In the genomic region with DNA sequence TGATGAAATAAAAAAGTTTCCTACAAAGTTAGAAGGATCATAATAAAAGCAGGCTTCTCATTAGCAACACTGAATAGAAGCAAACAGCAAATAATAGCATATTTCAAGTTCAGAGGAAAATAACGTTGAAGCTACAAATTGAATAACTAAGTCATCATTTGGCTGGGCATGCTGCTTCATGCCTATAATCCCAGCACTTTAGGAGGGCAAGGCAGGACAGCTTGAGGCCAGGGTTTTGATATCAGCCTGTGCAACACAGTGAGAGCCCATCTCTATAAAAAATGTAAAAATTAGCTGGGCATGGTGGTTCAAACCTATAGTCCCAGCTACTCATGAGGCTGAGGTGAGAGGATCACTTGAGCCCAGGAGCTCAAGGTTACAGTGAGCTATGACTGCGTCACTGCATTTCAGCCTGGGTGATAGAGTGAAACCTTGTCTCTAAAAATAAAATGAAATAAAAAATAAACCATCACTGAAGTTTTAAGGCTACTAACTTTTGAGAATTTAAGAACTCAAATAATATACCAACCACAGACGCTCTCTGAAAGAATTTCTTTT, we compare ENCODE assay signal across 21 cellular contexts.
"Had no signal": no experiment of that assay in that cellular context is flagged by ENCODE, and none has a peak within 500 bp of the region (broad histone marks: within the 10 kb centered on the region; RNA-seq: fewer than 3 reads in every experiment).

No MANE protein-coding gene starts in this region.

- H3K9me3 ChIP-seq: gastroesophageal sphincter, left lung, prostate gland, upper lobe of left lung had no signal

- ATAC-seq: activated CD8-positive, alpha-beta memory T cell treated with anti-CD3 and anti-CD28 coated beads, Interleukin-2, amount 10 ng/mL, durations not matched to agents 7 days and 5 days; gastroesophageal sphincter; left lung had no signal

- H3K4me3 Mint-ChIP-seq: activated CD8-positive, alpha-beta memory T cell treated with anti-CD3 and anti-CD28 coated beads, Interleukin-2, amount 10 ng/mL, durations not matched to agents 7 days and 5 days; activated naive CD4-positive, alpha-beta T cell treated with anti-CD3 and anti-CD28 coated beads, Interleukin-2, amount 50 U/mL, for 24 hours; activated T-cell treated with anti-CD3 and anti-CD28 coated beads, Interleukin-2, amount 50 U/mL, for 24 hours; mesothelial cell of epicardium; stimulated activated naive CD8-positive, alpha-beta T cell treated with anti-CD3 and anti-CD28 coated beads, Interleukin-15, Interleukin-2, amounts not matched to agents 100 ng/mL and 50 ng/mL, for 24 hours; T-helper 2 cell treated with Interferon-gamma antibody and Interleukin-4, amounts not matched to agents 5 μg/mL and 100 μg/mL, for 36 hours had no signal

- H3K4me3 ChIP-seq: dorsolateral prefrontal cortex, gastroesophageal sphincter, left lung, prostate gland, upper lobe of left lung had no signal

- H3K27me3 Mint-ChIP-seq: activated CD8-positive, alpha-beta memory T cell treated with anti-CD3 and anti-CD28 coated beads, Interleukin-2, amount 10 ng/mL, durations not matched to agents 7 days and 5 days; activated naive CD4-positive, alpha-beta T cell treated with anti-CD3 and anti-CD28 coated beads, Interleukin-2, amount 50 U/mL, for 24 hours; activated T-cell treated with anti-CD3 and anti-CD28 coated beads, Interleukin-2, amount 50 U/mL, for 24 hours; stimulated activated naive CD8-positive, alpha-beta T cell treated with anti-CD3 and anti-CD28 coated beads, Interleukin-15, Interleukin-2, amounts not matched to agents 100 ng/mL and 50 ng/mL, for 24 hours had no signal

- H3K4me1 ChIP-seq: left lung, prostate gland had no signal

- H3K9me3 Mint-ChIP-seq: activated naive CD4-positive, alpha-beta T cell treated with anti-CD3 and anti-CD28 coated beads, Interleukin-2, amount 50 U/mL, for 24 hours; activated T-cell treated with anti-CD3 and anti-CD28 coated beads, Interleukin-2, amount 50 U/mL, for 24 hours; stimulated activated naive CD8-positive, alpha-beta T cell treated with anti-CD3 and anti-CD28 coated beads, Interleukin-15, Interleukin-2, amounts not matched to agents 100 ng/mL and 50 ng/mL, for 24 hours; T-helper 2 cell treated with Interferon-gamma antibody and Interleukin-4, amounts not matched to agents 5 μg/mL and 100 μg/mL, for 36 hours had no signal

- FAIRE-seq: endometrium had no signal

- DNase-seq: activated CD4-positive, alpha-beta T cell treated with anti-CD3 and anti-CD28 coated beads for 1 hour; activated CD4-positive, alpha-beta T cell treated with anti-CD3 and anti-CD28 coated beads, Interleukin-2, amount 50 U/mL, for 48 hours; activated CD8-positive, alpha-beta memory T cell treated with anti-CD3 and anti-CD28 coated beads, Interleukin-2, amount 10 ng/mL, durations not matched to agents 7 days and 5 days; activated effector memory CD4-positive, alpha-beta T cell treated with Interleukin-2 at 50 U/mL for 16 hours; activated T-cell treated with anti-CD3 and anti-CD28 coated beads, Interleukin-2, amount 50 U/mL, for 24 hours; amygdala; brain microvascular endothelial cell; dorsolateral prefrontal cortex; islet precursor cell; left lung; stimulated activated CD4-positive, alpha-beta T cell treated with anti-CD3 and anti-CD28 coated beads, Interleukin-4, amount 100 ng/mL, for 1 hour; stimulated activated CD8-positive, alpha-beta memory T cell treated with anti-CD3 and anti-CD28 coated beads, Interleukin-4, amount 100 ng/mL, for 48 hours; SW 1271; upper lobe of left lung had no signal

- H3K27ac ChIP-seq: brain microvascular endothelial cell, gastroesophageal sphincter, left lung, prostate gland, upper lobe of left lung had no signal

- H3K27ac Mint-ChIP-seq: mesothelial cell of epicardium; T-helper 2 cell treated with Interferon-gamma antibody and Interleukin-4, amounts not matched to agents 5 μg/mL and 100 μg/mL, for 36 hours had no signal
